In the genomic region with DNA sequence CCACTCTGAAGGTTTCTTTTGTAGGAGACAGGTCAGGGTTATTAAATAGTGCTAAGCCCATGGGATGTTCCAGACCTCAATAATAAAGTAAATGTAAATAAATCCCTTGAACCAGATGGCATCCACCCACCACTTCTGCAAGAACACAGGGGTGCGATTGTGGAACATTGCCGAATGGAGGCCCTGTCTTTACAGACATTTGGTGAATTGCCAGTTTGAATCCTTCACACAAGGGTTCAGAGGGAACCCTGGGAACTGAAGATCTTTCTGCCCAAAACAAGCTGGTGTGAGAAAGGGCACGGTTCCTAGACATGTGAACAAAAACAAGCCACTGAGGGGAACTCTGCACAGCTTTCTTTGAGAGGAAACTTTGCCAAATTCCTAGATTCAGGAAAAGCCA, we compare ENCODE assay signal across 12 cellular contexts.
DNase-seq lines count a peak whose midpoint lies in the region; ATAC-seq and TF ChIP-seq lines count a peak whose summit lies in the region.
"Had no signal": no experiment of that assay in that cellular context is flagged by ENCODE, and none has a peak within 500 bp of the region (broad histone marks: within the 10 kb centered on the region; RNA-seq: fewer than 3 reads in every experiment).

No MANE protein-coding gene starts in this region.

- H3K36me3 ChIP-seq in ACC112 (ENCODE audit: insufficient read depth, low read length) (no peaks in the 10 kb centered on the region), HEK293 (ENCODE audit: control insufficient read depth in 2 of 2, insufficient read depth in 1 of 2, low read length in 2 of 2) (peaks cover 0 to 50% of the 10 kb centered on the region in 2 experiments; a peak in 2 of 3 replicates)
- H3K36me3 ChIP-seq: colonic mucosa had no signal

- H3K4me1 Mint-ChIP-seq in effector memory CD8-positive, alpha-beta T cell (ENCODE audit: low read depth in 2 of 2): peaks cover 0 to 3% of the 10 kb centered on the region in 2 donors
- H3K4me1 Mint-ChIP-seq: CD14-positive monocyte had no signal

- no peaks in the 10 kb centered on the region for H3K9me3 Mint-ChIP-seq in effector memory CD8-positive, alpha-beta T cell
- H3K9me3 Mint-ChIP-seq: CD14-positive monocyte had no signal

- H3K27ac ChIP-seq in ACC112 (ENCODE audit: low read depth, low read length): peak overlapping the region; percentile 76
- H3K27ac ChIP-seq in HEK293 (ENCODE audit: extremely low read depth, low read depth, low read length): no peak overlapping the region
- H3K27ac ChIP-seq: colonic mucosa had no signal

- peaks cover 25% of the 10 kb centered on the region for H3K36me3 Mint-ChIP-seq in effector memory CD8-positive, alpha-beta T cell (ENCODE audit: insufficient read depth)

- H3K4me3 Mint-ChIP-seq in effector memory CD8-positive, alpha-beta T cell: no peak overlapping the region
- H3K4me3 Mint-ChIP-seq: CD14-positive monocyte had no signal

- no peaks in the 10 kb centered on the region for H3K27me3 Mint-ChIP-seq in effector memory CD8-positive, alpha-beta T cell

- H3K4me3 ChIP-seq in ACC112 (ENCODE audit: low read depth, low read length): no peak overlapping the region
- H3K4me3 ChIP-seq in HEK293 (ENCODE audit: low read depth, low read length): no peak overlapping the region
- H3K4me3 ChIP-seq: colonic mucosa had no signal

- H3K9me3 ChIP-seq in HEK293 (ENCODE audit: control insufficient read depth, insufficient read depth, low read depth, low read length): no peaks in the 10 kb centered on the region
- H3K9me3 ChIP-seq: colonic mucosa had no signal

- peak; percentile 12 for DNase-seq in fibroblast of the conjunctiva (ENCODE audit: low read depth)
- DNase-seq in effector memory CD8-positive, alpha-beta T cell: no peak
- DNase-seq in SIG-M5 treated with dmso at 0.1 percent for 504 hours (lab: John Stamatoyannopoulos, UW; ENCODE audit: unreplicated experiment): no peak
- DNase-seq in effector CD4-positive, alpha-beta T cell: no peak
- DNase-seq: colonic mucosa, hippocampal formation, OCI-M1 had no signal

- H3K79me2 ChIP-seq in ACC112 (ENCODE audit: control insufficient read depth, insufficient read depth, low read length, unreplicated experiment): no peaks in the 10 kb centered on the region

- ATAC-seq in SK-N-SH treated with all-trans-retinoic acid at 6 μM for 48 hours: peak; percentile 10; the same call in 1 of the 3 replicates
- no peak for ATAC-seq in GM21529 (IDR thresholded peaks at IDR 0.05; ENCODE audit: unreplicated experiment)
- ATAC-seq in effector memory CD8-positive, alpha-beta T cell (replicated peaks): no peak

- TF ChIP-seq CTCF in HEK293 (tag by site-specific recombination; IDR thresholded peaks at IDR 0.05): no peak

- no peak overlapping the region for H2AFZ ChIP-seq in ACC112 (ENCODE audit: low read length, unreplicated experiment)

- H3K4me1 ChIP-seq in ACC112 (ENCODE audit: control insufficient read depth, insufficient read depth, low read length, unreplicated experiment) (peaks cover 23% of the 10 kb centered on the region), HEK293 (ENCODE audit: control insufficient read depth, insufficient read depth, low read length) (peaks cover 3% of the 10 kb centered on the region; the same call in 1 of the 2 replicates)
- H3K4me1 ChIP-seq: colonic mucosa had no signal

- CTCF ChIA-PET in HEK293 (lab: Yijun Ruan, JAX): interaction anchor here (0.9 to 4.7 kb wide), 10 partner anchors 11 to 368 kb away, joined by 3 to 103 read pairs (median 6); no protein-coding TSS in a partner anchor

- H3K27ac Mint-ChIP-seq in effector memory CD8-positive, alpha-beta T cell: no peak overlapping the region

- H3K27me3 ChIP-seq in ACC112 (ENCODE audit: insufficient read depth, low read length): no peaks in the 10 kb centered on the region
- H3K27me3 ChIP-seq: colonic mucosa had no signal

- POLR2A ChIA-PET in HEK293 (lab: Yijun Ruan, JAX): no interaction called here

TF ChIP-seq in HEK293, 187 proteins besides CTCF, POLR2A, EP300 and RAD21 (continues in another document):
- TF ChIP-seq ZNF311 (tag by site-specific recombination; IDR thresholded peaks at IDR 0.05; ENCODE audit: borderline replicate concordance) (no peak), YY2 (tag by site-specific recombination; IDR thresholded peaks at IDR 0.05) (no peak), SP7 (tag by site-specific recombination; IDR thresholded peaks at IDR 0.05) (peak; percentile 42), PRDM10 (tag by site-specific recombination; IDR thresholded peaks at IDR 0.05) (peak; percentile 64; the same call in 1 of the 2 replicates), ZNF223 (tag by site-specific recombination; IDR thresholded peaks at IDR 0.05) (no peak), ZBTB48 (tag by site-specific recombination; IDR thresholded peaks at IDR 0.05) (0 out of 2 replicates have a peak, but pooled peaks have one; percentile 42), ZNF239 (tag by site-specific recombination; IDR thresholded peaks at IDR 0.05) (no peak), ZBTB17 (tag by site-specific recombination; IDR thresholded peaks at IDR 0.05) (0 out of 2 replicates have a peak, but pooled peaks have one; percentile 19), ZNF776 (tag by site-specific recombination; IDR thresholded peaks at IDR 0.05; ENCODE audit: borderline replicate concordance) (no peak), GLIS2 (tag by site-specific recombination; IDR thresholded peaks at IDR 0.05) (no peak), ZNF792 (tag by site-specific recombination; IDR thresholded peaks at IDR 0.05) (no peak)

TF ChIP-seq in SK-N-SH treated with all-trans-retinoic acid at 6 μM for 48 hours, 23 proteins besides CTCF, POLR2A, EP300 and RAD21:
- TF ChIP-seq ARNTL (CRISPR knock-in tag; IDR thresholded peaks at IDR 0.05; ENCODE audit: borderline replicate concordance, low read depth) (no peak), ZFP3 (CRISPR knock-in tag; IDR thresholded peaks at IDR 0.05) (no peak), ZFP30 (CRISPR knock-in tag; IDR thresholded peaks at IDR 0.05) (no peak)
